In genomic region chr11:373716-374551, GRCh38 we compare ENCODE assay signal across 12 cellular contexts. TPM values are rescaled to one million over a fixed set of nuclear protein-coding genes. Genes with fewer than 3 reads are reported as not detected.
DNase-seq lines count a peak whose midpoint lies in the region; FAIRE-seq and TF ChIP-seq lines count a peak whose summit lies in the region.
"Had no signal": no experiment of that assay in that cellular context is flagged by ENCODE, and none has a peak within 500 bp of the region (broad histone marks: within the 10 kb centered on the region; RNA-seq: fewer than 3 reads in every experiment).

No MANE protein-coding gene starts in this region.

- no peaks in the 10 kb centered on the region for H3K27me3 ChIP-seq in SK-N-SH (ENCODE audit: insufficient read depth)

- no peak overlapping the region for H3K4me3 Mint-ChIP-seq in osteocyte (ENCODE audit: unreplicated experiment)
- H3K4me3 Mint-ChIP-seq: CD14-positive monocyte had no signal

- intact Hi-C loops in head of caudate nucleus (cut with DNase I) = no loop called here

- peak overlapping the region; percentile 38 for H3K27ac Mint-ChIP-seq in osteocyte (ENCODE audit: unreplicated experiment)
- H3K27ac Mint-ChIP-seq: CD14-positive monocyte had no signal

- H3K4me1 Mint-ChIP-seq in osteocyte (ENCODE audit: unreplicated experiment) = peaks cover 22% of the 10 kb centered on the region

- no peak overlapping the region for H2AFZ ChIP-seq in SK-N-SH (ENCODE audit: low read depth)

- no peaks in the 10 kb centered on the region for H3K9me3 ChIP-seq in SK-N-SH

- no peak overlapping the region for H3K4me3 ChIP-seq in SK-N-SH (ENCODE audit: low read depth in 2 of 2, low read length in 1 of 2)

- peaks cover 0 to 15% of the 10 kb centered on the region in 2 experiments; a peak in 1 of 4 replicates for H3K4me1 ChIP-seq in SK-N-SH (ENCODE audit: control insufficient read depth in 1 of 2, insufficient read depth in 2 of 2, low read depth in 1 of 2, low read length in 1 of 2)

- no peaks in the 10 kb centered on the region for H3F3A ChIP-seq in SK-N-SH (replicated peaks; ENCODE audit: insufficient read depth)

- TF ChIP-seq CTCF in D721Med (IDR thresholded peaks at IDR 0.05; ENCODE audit: insufficient read depth, missing control alignments) (no peak), osteocyte (IDR thresholded peaks at IDR 0.05) (no peak), SK-N-SH (IDR thresholded peaks at IDR 0.05) (no peak)

- FAIRE-seq in D721Med (lab: Jason Lieb, UNC) = no peak

- over 99% methylated on average over 18 of the region's 23 CpGs for WGBS in SK-N-SH (ENCODE audit: low lambda C conversion rate)

- no peaks in the 10 kb centered on the region for H3K9me2 ChIP-seq in SK-N-SH

- H4K20me1 ChIP-seq in SK-N-SH (ENCODE audit: insufficient read depth) = no peaks in the 10 kb centered on the region

- H3K9me3 Mint-ChIP-seq in osteocyte (ENCODE audit: unreplicated experiment) = no peaks in the 10 kb centered on the region

- TF ChIP-seq RAD21 in SK-N-SH (IDR thresholded peaks at IDR 0.05; ENCODE audit: low read length) = no peak

- H3K27ac ChIP-seq in SK-N-SH (ENCODE audit: low read depth in 2 of 2, low read length in 1 of 2) = no peak overlapping the region; a peak in 1 of 4 replicates

- no peak overlapping the region for H3K9ac ChIP-seq in SK-N-SH

- H3K79me2 ChIP-seq in SK-N-SH (ENCODE audit: insufficient read depth) = no peaks in the 10 kb centered on the region

- POLR2A ChIA-PET in SK-N-SH (lab: Yijun Ruan, JAX) = no interaction called here

- DNase-seq in D721Med (ENCODE audit: insufficient read length, low spot score) (peak; percentile 2), RPMI7951 (ENCODE audit: low read depth) (peak; percentile 50), head of caudate nucleus (peak in 40 of 42 donors; percentile 22 to 84 (median 64)), osteocyte (ENCODE audit: extremely low spot score, unreplicated experiment) (no peak), SK-N-SH (no peak), NCI-H2227 treated with DMSO at 0.1 percent for 48 hours (lab: John Stamatoyannopoulos, UW) (no peak)
- DNase-seq in stimulated activated CD4-positive, alpha-beta T cell treated with anti-CD3 and anti-CD28 coated beads, Interleukin-2, amount 100 ng/mL, for 48 hours = no peak
- DNase-seq: activated CD4-positive, alpha-beta T cell treated with anti-CD3 and anti-CD28 coated beads for 1 hour; GF-D8; stimulated activated CD4-positive, alpha-beta T cell treated with anti-CD3 and anti-CD28 coated beads, Interleukin-4, amount 100 ng/mL, for 24 hours had no signal

- CTCF ChIA-PET in SK-N-SH (lab: Yijun Ruan, JAX) = no interaction called here

- TF ChIP-seq EP300 in SK-N-SH (IDR thresholded peaks at IDR 0.05; ENCODE audit: borderline replicate concordance in 1 of 2, low read depth in 1 of 2, low read length in 1 of 2) = no peak

- peaks cover 20% of the 10 kb centered on the region for H3K36me3 Mint-ChIP-seq in osteocyte (ENCODE audit: unreplicated experiment)
- H3K36me3 Mint-ChIP-seq: CD14-positive monocyte had no signal

- peaks cover 0 to 13% of the 10 kb centered on the region in 2 experiments for H3K36me3 ChIP-seq in SK-N-SH (replicated peaks in 1 of 2; ENCODE audit: control insufficient read depth in 1 of 2, insufficient read depth in 2 of 2, low read length in 1 of 2)

- no peak overlapping the region for H3K4me2 ChIP-seq in SK-N-SH

- no peaks in the 10 kb centered on the region for H3K27me3 Mint-ChIP-seq in osteocyte (ENCODE audit: unreplicated experiment)

TF ChIP-seq in SK-N-SH, 30 proteins besides CTCF, POLR2A, EP300 and RAD21:
- TF ChIP-seq TAF1 (IDR thresholded peaks at IDR 0.05; ENCODE audit: borderline replicate concordance, low read depth, low read length) (no peak), NFIC (IDR thresholded peaks at IDR 0.05; ENCODE audit: borderline replicate concordance) (no peak), NRF1 (IDR thresholded peaks at IDR 0.05; ENCODE audit: low read depth, low read length) (no peak), YY1 (IDR thresholded peaks at IDR 0.05; ENCODE audit: low read depth) (no peak), ELF1 (IDR thresholded peaks at IDR 0.05) (no peak), SIN3A (IDR thresholded peaks at IDR 0.05; ENCODE audit: borderline replicate concordance, low read depth, low read length) (no peak), TCF12 (IDR thresholded peaks at IDR 0.05) (no peak), PBX3 (IDR thresholded peaks at IDR 0.05) (no peak), USF2 (IDR thresholded peaks at IDR 0.05; ENCODE audit: borderline replicate concordance, low read depth, low read length) (no peak), MAX (IDR thresholded peaks at IDR 0.05; ENCODE audit: low read depth) (no peak), IRF3 (IDR thresholded peaks at IDR 0.05; ENCODE audit: low read depth, low read length) (no peak), RCOR1 (IDR thresholded peaks at IDR 0.05; ENCODE audit: low read length) (no peak)

RNA-seq across cellular contexts. Expression of gene B4GALNT4, which starts 4.6 kb away (rescaled TPM):
- not detected in 2 replicates for total RNA-seq in RPMI7951 (2014; rRNA removed; shearing (Covaris generic))
- 61.0 and 63.3 TPM in 2 replicates for total RNA-seq in osteocyte
- 58.6 and 66.7 TPM in 2 replicates for polyA plus RNA-seq in SK-N-SH (2012; rRNA removed)
- 18.8 and 31.2 TPM in 2 replicates for polyA plus RNA-seq in SK-N-SH (2012; cell fraction: cytosol; rRNA removed)
- 380 and 563 TPM in 2 replicates for polyA plus RNA-seq in SK-N-SH (2012; cell fraction: nucleus; rRNA removed)
- polyA plus RNA-seq: CD14-positive monocyte had no signal

RNA-seq across cellular contexts. Expression of gene PKP3, which starts 20.1 kb away (rescaled TPM):
- total RNA-seq in RPMI7951 (2014; rRNA removed; shearing (Covaris generic)) = 0.84 and 2.9 TPM in 2 replicates
- total RNA-seq in osteocyte = 0.40 and 0.50 TPM in 2 replicates
- polyA plus RNA-seq in SK-N-SH (2012; rRNA removed) = 1.4 and 2.4 TPM in 2 replicates
- 0.59 and 0.98 TPM in 2 replicates for polyA plus RNA-seq in SK-N-SH (2012; cell fraction: cytosol; rRNA removed)
- polyA plus RNA-seq in SK-N-SH (2012; cell fraction: nucleus; rRNA removed) = 4.2 and 5.2 TPM in 2 replicates
- total RNA-seq: mononuclear cell had no signal
- polyA plus RNA-seq: CD14-positive monocyte had no signal

RNA-seq across cellular contexts. Expression of gene SIGIRR, which starts 40.9 kb away (rescaled TPM):
- 14.3 and 19.2 TPM in 2 replicates for total RNA-seq in RPMI7951 (2014; rRNA removed; shearing (Covaris generic))
- total RNA-seq in osteocyte = 27.0 and 28.0 TPM in 2 replicates
- 22.4 and 32.5 TPM in 2 replicates for polyA plus RNA-seq in SK-N-SH (2012; rRNA removed)
- 12.3 and 16.4 TPM in 2 replicates for polyA plus RNA-seq in SK-N-SH (2012; cell fraction: cytosol; rRNA removed)
- 45.1 and 92.0 TPM in 2 replicates for polyA plus RNA-seq in SK-N-SH (2012; cell fraction: nucleus; rRNA removed)

RNA-seq across cellular contexts. Expression of gene IFITM3, which starts 53.3 kb away (rescaled TPM):
- total RNA-seq in RPMI7951 (2014; rRNA removed; shearing (Covaris generic)) = 102 and 111 TPM in 2 replicates
- 1,725 and 1,814 TPM in 2 replicates for total RNA-seq in osteocyte
- 229 and 326 TPM in 2 replicates for polyA plus RNA-seq in SK-N-SH (2012; rRNA removed)
- polyA plus RNA-seq in SK-N-SH (2012; cell fraction: cytosol; rRNA removed) = 148 and 237 TPM in 2 replicates
- 84.2 and 113 TPM in 2 replicates for polyA plus RNA-seq in SK-N-SH (2012; cell fraction: nucleus; rRNA removed)

Comparison
In these comparisons a context has a peak if more than half of its experiments do, and no peak if none do; other contexts are left out.
1. DNase-seq: peak in D721Med (single experiment), RPMI7951 (single experiment) and head of caudate nucleus (40 of 42); none in osteocyte (single experiment), SK-N-SH (single experiment), stimulated activated CD4-positive, alpha-beta T cell treated with anti-CD3 and anti-CD28 coated beads, Interleukin-2, amount 100 ng/mL, for 48 hours (0 of 2) and NCI-H2227 treated with DMSO at 0.1 percent for 48 hours (single experiment).
2. RNA of gene B4GALNT4, which starts 4.6 kb away (total RNA-seq): 61.0 to 63.3 TPM in osteocyte; not detected in RPMI7951; every median in the first group is over 10 times any median in the second.